Comparison of ENCODE assay signal across 11 cellular contexts in the genomic region with DNA sequence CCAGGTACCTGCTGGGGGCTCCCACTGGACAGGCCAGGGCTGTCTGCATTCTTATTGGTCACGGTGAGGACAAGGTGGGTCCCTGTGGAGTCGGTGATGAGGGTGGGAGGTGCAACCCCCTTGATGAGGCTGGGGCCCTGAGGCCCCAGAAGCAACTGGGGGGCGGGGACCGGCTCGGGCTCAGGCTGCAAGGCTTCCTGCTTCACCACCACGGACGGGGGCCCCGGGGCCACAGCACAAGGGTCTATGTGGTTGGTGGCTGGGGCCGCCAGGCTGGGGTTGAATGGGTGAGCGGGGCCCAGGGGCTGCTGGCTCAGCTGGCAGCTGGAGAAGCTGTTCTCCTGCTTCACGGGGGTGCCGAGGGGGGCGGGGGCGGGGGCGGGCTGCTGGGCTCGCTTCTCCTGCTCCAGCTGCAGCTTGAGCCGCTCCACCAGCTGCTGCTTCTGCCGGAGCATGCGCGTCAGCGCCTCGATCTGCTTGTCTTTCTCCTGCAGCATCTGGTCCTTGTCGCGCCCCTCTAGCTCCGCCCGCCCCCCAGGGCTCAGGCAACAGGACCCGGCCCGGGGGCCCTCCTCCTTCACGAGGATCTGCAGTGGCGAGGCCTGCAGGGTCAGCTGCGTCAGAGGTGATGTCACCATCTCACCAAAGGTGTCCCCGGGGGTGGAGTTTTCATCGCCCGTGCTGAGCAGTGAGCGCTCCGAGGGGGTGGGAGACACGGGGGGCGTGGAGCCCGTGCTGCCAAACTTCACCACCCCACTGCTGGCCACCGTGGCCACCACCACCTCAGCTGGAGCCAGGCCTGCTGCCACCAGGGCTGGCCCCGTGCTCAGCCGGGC. TPM values are rescaled to one million over a fixed set of nuclear protein-coding genes. Genes with fewer than 3 reads are reported as not detected.
DNase-seq lines count a peak whose midpoint lies in the region; ATAC-seq and TF ChIP-seq lines count a peak whose summit lies in the region.
"Had no signal": no experiment of that assay in that cellular context is flagged by ENCODE, and none has a peak within 500 bp of the region (broad histone marks: within the 10 kb centered on the region; RNA-seq: fewer than 3 reads in every experiment).

No MANE protein-coding gene starts in this region.

- no peak for TF ChIP-seq POLR2A in vagina (IDR thresholded peaks at IDR 0.05)

- H3K4me3 ChIP-seq in CD8-positive, alpha-beta memory T cell (ENCODE audit: low read length), result no peak overlapping the region
- no peak overlapping the region for H3K4me3 ChIP-seq in vagina
- H3K4me3 ChIP-seq: tibial artery had no signal

- peaks cover 50% of the 10 kb centered on the region for H3K36me3 ChIP-seq in CD8-positive, alpha-beta memory T cell (ENCODE audit: insufficient read depth, low read length)
- H3K36me3 ChIP-seq in vagina, result peaks cover 0 to 62% of the 10 kb centered on the region in 2 donors

- peak in 3 of 5 donors; percentile 13 to 74 (median 66) for DNase-seq in CD8-positive, alpha-beta memory T cell
- DNase-seq in NCI-H128 (lab: John Stamatoyannopoulos, UW; ENCODE audit: unreplicated experiment) (peak; percentile 48), memory B cell (ENCODE audit: low spot score in 2 of 2) (peak in 1 of 2 donors; percentile 28), G401 (ENCODE audit: low spot score) (no peak), SKM-1 (lab: John Stamatoyannopoulos, UW; ENCODE audit: unreplicated experiment) (no peak), vagina (ENCODE audit: extremely low spot score in 2 of 2) (no peak)
- peak; percentile 43 for DNase-seq in activated CD8-positive, alpha-beta memory T cell treated with anti-CD3 and anti-CD28 coated beads, Interleukin-2, amount 50 U/mL, for 4 hours
- DNase-seq: CD4-positive, alpha-beta memory T cell; tibial artery had no signal

- CTCF ChIA-PET in CD8-positive, alpha-beta memory T cell (lab: Charles Lee), result interaction anchor here (1.7 kb wide), 1 partner anchor 18 kb away, joined by 5 read pairs; no protein-coding TSS in a partner anchor

- no peaks in the 10 kb centered on the region for H3K9me3 Mint-ChIP-seq in CD8-positive, alpha-beta memory T cell
- H3K9me3 Mint-ChIP-seq in memory B cell, result no peaks in the 10 kb centered on the region
- H3K9me3 Mint-ChIP-seq: CD4-positive, alpha-beta memory T cell had no signal

- no peak overlapping the region for H3K27ac ChIP-seq in CD8-positive, alpha-beta memory T cell (ENCODE audit: low read depth, low read length)
- H3K27ac ChIP-seq in vagina, result no peak overlapping the region
- H3K27ac ChIP-seq: tibial artery had no signal

- intact Hi-C loops in vagina (cut with DNase I), result no loop called here

- ATAC-seq in memory B cell (ENCODE audit: low read depth), result peak; percentile 29
- ATAC-seq in HG02798 (IDR thresholded peaks at IDR 0.05; ENCODE audit: poor library complexity, unreplicated experiment), result no peak
- ATAC-seq: activated CD4-positive, CD25-positive, alpha-beta regulatory T cell treated with anti-CD3 and anti-CD28 coated beads, Interleukin-2, amount 50 U/mL, for 24 hours had no signal

- H3K27ac Mint-ChIP-seq in CD8-positive, alpha-beta memory T cell, result no peak overlapping the region
- no peak overlapping the region for H3K27ac Mint-ChIP-seq in memory B cell

- POLR2A ChIA-PET in CD8-positive, alpha-beta memory T cell (lab: Charles Lee), result no interaction called here

- in situ Hi-C loops in G401 (cut with HindIII; ENCODE audit: low sequenced_read_pairs), result no loop called here

- H3K4me1 Mint-ChIP-seq in CD8-positive, alpha-beta memory T cell, result peaks cover 31 to 45% (median 43%) of the 10 kb centered on the region in 3 donors
- peaks cover 41% of the 10 kb centered on the region for H3K4me1 Mint-ChIP-seq in memory B cell

- no peak for TF ChIP-seq CTCF in vagina (IDR thresholded peaks at IDR 0.05)

- H3K27me3 Mint-ChIP-seq in CD8-positive, alpha-beta memory T cell, result peaks cover 0 to 2% of the 10 kb centered on the region in 2 donors
- H3K27me3 Mint-ChIP-seq in memory B cell, result no peaks in the 10 kb centered on the region
- H3K27me3 Mint-ChIP-seq: CD4-positive, alpha-beta memory T cell had no signal

- H3K9me3 ChIP-seq in CD8-positive, alpha-beta memory T cell (ENCODE audit: low read length), result no peaks in the 10 kb centered on the region
- no peaks in the 10 kb centered on the region for H3K9me3 ChIP-seq in vagina
- H3K9me3 ChIP-seq: tibial artery had no signal

- peaks cover 7 to 82% (median 18%) of the 10 kb centered on the region in 3 donors for H3K36me3 Mint-ChIP-seq in CD8-positive, alpha-beta memory T cell
- peaks cover 26% of the 10 kb centered on the region for H3K36me3 Mint-ChIP-seq in memory B cell

- H3K27me3 ChIP-seq in CD8-positive, alpha-beta memory T cell (ENCODE audit: insufficient read depth, low read length, poor library complexity, severe bottlenecking), result no peaks in the 10 kb centered on the region
- no peaks in the 10 kb centered on the region for H3K27me3 ChIP-seq in vagina
- H3K27me3 ChIP-seq: tibial artery had no signal

- no peak overlapping the region for H3K4me3 Mint-ChIP-seq in CD8-positive, alpha-beta memory T cell
- no peak overlapping the region for H3K4me3 Mint-ChIP-seq in memory B cell
- H3K4me3 Mint-ChIP-seq: CD4-positive, alpha-beta memory T cell had no signal

- peaks cover 15% of the 10 kb centered on the region for H3K4me1 ChIP-seq in CD8-positive, alpha-beta memory T cell (ENCODE audit: insufficient read depth, low read length)
- no peaks in the 10 kb centered on the region for H3K4me1 ChIP-seq in vagina
- H3K4me1 ChIP-seq: tibial artery had no signal

RNA-seq across cellular contexts. Expression of a gene that starts 48.2 kb away (rescaled TPM):
- total RNA-seq in CD8-positive, alpha-beta memory T cell, result 10 to 100 TPM; 40.0 to 42.2 TPM
- polyA plus RNA-seq in CD8-positive, alpha-beta memory T cell, result 50.4 TPM
- 97.5 and 110 TPM in 2 replicates for total RNA-seq in G401 (2014; rRNA removed; shearing (Covaris generic))
- total RNA-seq in vagina, result 75.6 TPM

Comparison
In these comparisons a context has a peak if more than half of its experiments do, and no peak if none do; other contexts are left out.
1. DNase-seq: peak in CD8-positive, alpha-beta memory T cell (3 of 5), NCI-H128 (single experiment) and activated CD8-positive, alpha-beta memory T cell treated with anti-CD3 and anti-CD28 coated beads, Interleukin-2, amount 50 U/mL, for 4 hours (single experiment); none in G401 (single experiment), SKM-1 (single experiment) and vagina (0 of 2).